1 cellular context compared by ENCODE assay signal in genomic region chr1:45493116-45493697, GRCh38.
TF ChIP-seq lines count a peak whose summit lies in the region.

No MANE protein-coding gene starts in this region.

TF ChIP-seq in IMR-90, 13 proteins besides CTCF, POLR2A, EP300 and RAD21:
- TF ChIP-seq SMC3 (IDR thresholded peaks at IDR 0.05; ENCODE audit: low read depth, low read length) (peak; percentile 81), RCOR1 (IDR thresholded peaks at IDR 0.05; ENCODE audit: insufficient replicate concordance, low read length) (no peak)
TF ChIP-seq in IMR-90: peak in this region for 1.
